ENCODE assay signal across 1 cellular context in the genomic region with DNA sequence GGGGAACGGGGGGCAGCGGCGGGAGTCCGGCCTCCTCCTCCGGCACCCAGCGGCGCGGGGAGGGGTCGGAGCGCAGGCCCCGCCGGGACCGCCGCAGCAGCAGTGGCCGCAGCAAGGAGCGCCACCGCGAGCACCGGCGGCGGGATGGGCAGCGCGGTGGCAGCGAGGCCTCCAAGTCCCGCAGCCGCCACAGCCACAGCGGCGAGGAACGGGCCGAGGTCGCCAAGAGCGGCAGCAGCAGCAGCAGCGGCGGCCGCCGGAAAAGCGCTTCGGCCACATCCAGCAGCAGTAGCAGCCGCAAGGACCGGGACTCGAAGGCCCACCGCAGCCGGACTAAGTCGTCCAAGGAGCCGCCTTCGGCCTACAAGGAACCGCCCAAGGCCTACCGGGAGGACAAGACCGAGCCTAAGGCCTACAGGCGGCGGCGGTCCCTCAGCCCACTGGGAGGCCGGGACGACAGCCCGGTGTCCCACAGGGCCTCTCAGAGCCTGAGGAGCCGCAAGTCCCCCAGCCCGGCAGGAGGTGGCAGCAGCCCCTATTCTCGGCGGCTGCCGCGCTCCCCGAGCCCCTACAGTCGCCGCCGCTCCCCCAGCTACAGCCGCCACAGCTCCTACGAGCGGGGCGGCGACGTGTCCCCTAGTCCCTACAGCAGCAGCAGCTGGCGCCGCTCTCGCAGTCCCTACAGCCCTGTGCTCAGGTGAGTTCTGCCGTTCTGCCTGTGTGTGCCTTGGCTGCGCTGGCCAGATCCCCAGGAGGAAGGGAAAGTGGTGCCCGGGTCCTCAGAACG.
TF ChIP-seq lines count a peak whose summit lies in the region.

No MANE protein-coding gene starts in this region.

TF ChIP-seq in GM12878, 131 proteins besides CTCF, POLR2A, EP300 and RAD21 (continued from another document):
- 0 out of 2 replicates have a peak, but pooled peaks have one; percentile 27 for TF ChIP-seq ZNF217 (IDR thresholded peaks at IDR 0.05)
- TF ChIP-seq MEF2A (IDR thresholded peaks at IDR 0.05; ENCODE audit: insufficient read depth, low read depth, low read length): no peak
- TF ChIP-seq HDGF (IDR thresholded peaks at IDR 0.05): peak; percentile 84; the same call in 1 of the 2 replicates
- TF ChIP-seq ZNF207 (IDR thresholded peaks at IDR 0.05; ENCODE audit: borderline replicate concordance): no peak
- no peak for TF ChIP-seq SRF (IDR thresholded peaks at IDR 0.05; ENCODE audit: low read depth in 2 of 2, low read length in 2 of 2)
- TF ChIP-seq MEF2B (IDR thresholded peaks at IDR 0.05; ENCODE audit: partially characterized antibody, poor library complexity, severe bottlenecking): no peak
- TF ChIP-seq NR2C1 (IDR thresholded peaks at IDR 0.05): no peak
- TF ChIP-seq TCF7 (IDR thresholded peaks at IDR 0.05; ENCODE audit: borderline replicate concordance): no peak
- no peak for TF ChIP-seq FOXK2 (IDR thresholded peaks at IDR 0.05)
- TF ChIP-seq POLR2AphosphoS2 (IDR thresholded peaks at IDR 0.05; ENCODE audit: low read depth, low read length): peak; percentile 41; the same call in 1 of the 2 replicates
- TF ChIP-seq HDAC6 (IDR thresholded peaks at IDR 0.05; ENCODE audit: unreplicated experiment): no peak
- TF ChIP-seq, protein P1, sequence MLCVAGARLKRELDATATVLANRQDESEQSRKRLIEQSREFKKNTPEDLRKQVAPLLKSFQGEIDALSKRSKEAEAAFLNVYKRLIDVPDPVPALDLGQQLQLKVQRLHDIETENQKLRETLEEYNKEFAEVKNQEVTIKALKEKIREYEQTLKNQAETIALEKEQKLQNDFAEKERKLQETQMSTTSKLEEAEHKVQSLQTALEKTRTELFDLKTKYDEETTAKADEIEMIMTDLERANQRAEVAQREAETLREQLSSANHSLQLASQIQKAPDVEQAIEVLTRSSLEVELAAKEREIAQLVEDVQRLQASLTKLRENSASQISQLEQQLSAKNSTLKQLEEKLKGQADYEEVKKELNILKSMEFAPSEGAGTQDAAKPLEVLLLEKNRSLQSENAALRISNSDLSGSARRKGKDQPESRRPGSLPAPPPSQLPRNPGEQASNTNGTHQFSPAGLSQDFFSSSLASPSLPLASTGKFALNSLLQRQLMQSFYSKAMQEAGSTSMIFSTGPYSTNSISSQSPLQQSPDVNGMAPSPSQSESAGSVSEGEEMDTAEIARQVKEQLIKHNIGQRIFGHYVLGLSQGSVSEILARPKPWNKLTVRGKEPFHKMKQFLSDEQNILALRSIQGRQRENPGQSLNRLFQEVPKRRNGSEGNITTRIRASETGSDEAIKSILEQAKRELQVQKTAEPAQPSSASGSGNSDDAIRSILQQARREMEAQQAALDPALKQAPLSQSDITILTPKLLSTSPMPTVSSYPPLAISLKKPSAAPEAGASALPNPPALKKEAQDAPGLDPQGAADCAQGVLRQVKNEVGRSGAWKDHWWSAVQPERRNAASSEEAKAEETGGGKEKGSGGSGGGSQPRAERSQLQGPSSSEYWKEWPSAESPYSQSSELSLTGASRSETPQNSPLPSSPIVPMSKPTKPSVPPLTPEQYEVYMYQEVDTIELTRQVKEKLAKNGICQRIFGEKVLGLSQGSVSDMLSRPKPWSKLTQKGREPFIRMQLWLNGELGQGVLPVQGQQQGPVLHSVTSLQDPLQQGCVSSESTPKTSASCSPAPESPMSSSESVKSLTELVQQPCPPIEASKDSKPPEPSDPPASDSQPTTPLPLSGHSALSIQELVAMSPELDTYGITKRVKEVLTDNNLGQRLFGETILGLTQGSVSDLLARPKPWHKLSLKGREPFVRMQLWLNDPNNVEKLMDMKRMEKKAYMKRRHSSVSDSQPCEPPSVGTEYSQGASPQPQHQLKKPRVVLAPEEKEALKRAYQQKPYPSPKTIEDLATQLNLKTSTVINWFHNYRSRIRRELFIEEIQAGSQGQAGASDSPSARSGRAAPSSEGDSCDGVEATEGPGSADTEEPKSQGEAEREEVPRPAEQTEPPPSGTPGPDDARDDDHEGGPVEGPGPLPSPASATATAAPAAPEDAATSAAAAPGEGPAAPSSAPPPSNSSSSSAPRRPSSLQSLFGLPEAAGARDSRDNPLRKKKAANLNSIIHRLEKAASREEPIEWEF (IDR thresholded peaks at IDR 0.05; ENCODE audit: insufficient replicate concordance, low read depth, low read length): no peak
- TF ChIP-seq CHD1 (IDR thresholded peaks at IDR 0.05; ENCODE audit: low read depth, low read length): no peak
- no peak for TF ChIP-seq E2F8 (IDR thresholded peaks at IDR 0.05; ENCODE audit: low read depth, partially characterized antibody)
- peak; percentile 79 for TF ChIP-seq SMARCA5 (IDR thresholded peaks at IDR 0.05)
- TF ChIP-seq SREBF1 (IDR thresholded peaks at IDR 0.05; ENCODE audit: low read length): no peak
- TF ChIP-seq BCL11A (IDR thresholded peaks at IDR 0.05; ENCODE audit: low read depth, low read length): no peak
TF ChIP-seq in GM12878: peak in this region for 25.
